ENCODE assay signal across 17 cellular contexts in the genomic region with DNA sequence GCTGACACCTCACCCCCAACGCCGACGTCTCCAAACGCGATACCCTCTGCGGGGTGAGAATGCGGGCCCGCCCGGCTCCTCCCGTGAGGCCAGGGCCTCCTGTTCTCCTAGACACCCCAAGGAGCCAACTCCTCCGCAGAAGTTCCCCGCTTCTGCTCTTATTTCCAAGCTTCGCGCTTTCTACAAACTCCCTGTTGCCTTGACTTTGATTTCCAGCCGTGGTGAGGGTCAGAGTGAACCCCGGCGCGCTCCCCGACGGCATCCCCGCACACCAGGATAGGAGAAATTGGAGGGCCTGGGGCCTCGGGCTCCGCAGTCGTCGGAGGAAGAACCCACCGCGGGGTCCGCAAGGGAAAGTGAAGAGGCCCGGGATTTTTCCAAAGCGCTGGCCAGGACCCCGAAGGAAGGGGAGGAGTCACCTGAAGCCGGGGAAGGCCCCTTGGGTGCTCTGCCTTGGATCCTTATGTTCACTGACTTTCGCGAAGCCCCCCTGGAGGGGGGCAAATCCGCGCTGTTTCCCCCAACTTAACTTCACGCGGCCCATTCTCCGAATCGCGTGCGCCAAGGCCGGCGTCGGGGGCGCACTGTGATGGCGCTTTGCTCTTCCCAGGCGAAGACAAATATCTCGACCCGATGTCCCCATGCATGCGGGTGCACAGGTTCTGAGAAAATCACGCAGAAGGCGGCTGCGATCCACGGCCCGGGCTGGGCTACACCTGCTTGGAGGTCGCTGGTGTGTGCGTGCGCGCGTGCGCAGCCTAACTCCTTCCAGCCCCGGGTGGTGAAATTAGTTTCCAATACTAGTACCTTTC. TPM values are rescaled to one million over a fixed set of nuclear protein-coding genes. Genes with fewer than 3 reads are reported as not detected.
DNase-seq lines count a peak whose midpoint lies in the region; ATAC-seq lines count a peak whose summit lies in the region.
"Had no signal": no experiment of that assay in that cellular context is flagged by ENCODE, and none has a peak within 500 bp of the region (broad histone marks: within the 10 kb centered on the region; RNA-seq: fewer than 3 reads in every experiment).

No MANE protein-coding gene starts in this region.

- H3K4me1 ChIP-seq in neuron (ENCODE audit: insufficient read depth, low read length) = peaks cover 64% of the 10 kb centered on the region

- H3K9me3 ChIP-seq in neuron (ENCODE audit: low read length) = no peaks in the 10 kb centered on the region
- H3K9me3 ChIP-seq: colonic mucosa, stomach had no signal

- peaks cover 65% of the 10 kb centered on the region for H3K27me3 Mint-ChIP-seq in activated CD4-positive, alpha-beta memory T cell treated with anti-CD3 and anti-CD28 coated beads for 36 hours
- H3K27me3 Mint-ChIP-seq in activated CD4-positive, alpha-beta memory T cell treated with anti-CD3 and anti-CD28 coated beads, Interleukin-2, amount 10 ng/mL, durations not matched to agents 7 days and 5 days = peaks cover 66% of the 10 kb centered on the region
- peaks cover 81% of the 10 kb centered on the region for H3K27me3 Mint-ChIP-seq in activated naive CD8-positive, alpha-beta T cell treated with anti-CD3 and anti-CD28 coated beads for 36 hours

- H3K36me3 ChIP-seq in neuron (ENCODE audit: insufficient read depth, low read length) = no peaks in the 10 kb centered on the region
- H3K36me3 ChIP-seq: colonic mucosa, stomach had no signal

- POLR2A ChIA-PET in activated CD4-positive, alpha-beta memory T cell treated with anti-CD3 and anti-CD28 coated beads for 36 hours (lab: Charles Lee) = no interaction called here
- POLR2A ChIA-PET in activated CD4-positive, alpha-beta memory T cell treated with anti-CD3 and anti-CD28 coated beads, Interleukin-2, amount 10 ng/mL, durations not matched to agents 7 days and 5 days (lab: Charles Lee) = no interaction called here

- peak overlapping the region; percentile 32 for H3K4me3 ChIP-seq in neuron (ENCODE audit: low read length)
- H3K4me3 ChIP-seq: colonic mucosa, GM23248 had no signal

- H3K36me3 Mint-ChIP-seq in activated CD4-positive, alpha-beta memory T cell treated with anti-CD3 and anti-CD28 coated beads for 36 hours = no peaks in the 10 kb centered on the region
- peaks cover 2% of the 10 kb centered on the region for H3K36me3 Mint-ChIP-seq in activated CD4-positive, alpha-beta memory T cell treated with anti-CD3 and anti-CD28 coated beads, Interleukin-2, amount 10 ng/mL, durations not matched to agents 7 days and 5 days (ENCODE audit: low read depth)
- no peaks in the 10 kb centered on the region for H3K36me3 Mint-ChIP-seq in activated naive CD8-positive, alpha-beta T cell treated with anti-CD3 and anti-CD28 coated beads for 36 hours

- H3K4me3 Mint-ChIP-seq in activated CD4-positive, alpha-beta memory T cell treated with anti-CD3 and anti-CD28 coated beads for 36 hours = peak overlapping the region; percentile 40
- no peak overlapping the region for H3K4me3 Mint-ChIP-seq in activated CD4-positive, alpha-beta memory T cell treated with anti-CD3 and anti-CD28 coated beads, Interleukin-2, amount 10 ng/mL, durations not matched to agents 7 days and 5 days
- H3K4me3 Mint-ChIP-seq in activated naive CD8-positive, alpha-beta T cell treated with anti-CD3 and anti-CD28 coated beads for 36 hours = no peak overlapping the region

- peaks cover 32% of the 10 kb centered on the region for H3K4me1 Mint-ChIP-seq in activated CD4-positive, alpha-beta memory T cell treated with anti-CD3 and anti-CD28 coated beads for 36 hours (ENCODE audit: low read depth)
- peaks cover 11% of the 10 kb centered on the region for H3K4me1 Mint-ChIP-seq in activated CD4-positive, alpha-beta memory T cell treated with anti-CD3 and anti-CD28 coated beads, Interleukin-2, amount 10 ng/mL, durations not matched to agents 7 days and 5 days
- peaks cover 26% of the 10 kb centered on the region for H3K4me1 Mint-ChIP-seq in activated naive CD8-positive, alpha-beta T cell treated with anti-CD3 and anti-CD28 coated beads for 36 hours

- ATAC-seq in GM19324 (IDR thresholded peaks at IDR 0.05; ENCODE audit: low FRiP score, unreplicated experiment) (no peak), GM18868 (IDR thresholded peaks at IDR 0.05; ENCODE audit: unreplicated experiment) (no peak)

- peaks cover 38% of the 10 kb centered on the region for H3K27me3 ChIP-seq in neuron (ENCODE audit: insufficient read depth, low read length)

- no peaks in the 10 kb centered on the region for H3K9me3 Mint-ChIP-seq in activated CD4-positive, alpha-beta memory T cell treated with anti-CD3 and anti-CD28 coated beads for 36 hours
- no peaks in the 10 kb centered on the region for H3K9me3 Mint-ChIP-seq in activated CD4-positive, alpha-beta memory T cell treated with anti-CD3 and anti-CD28 coated beads, Interleukin-2, amount 10 ng/mL, durations not matched to agents 7 days and 5 days
- H3K9me3 Mint-ChIP-seq in activated naive CD8-positive, alpha-beta T cell treated with anti-CD3 and anti-CD28 coated beads for 36 hours = no peaks in the 10 kb centered on the region

- CTCF ChIA-PET in activated CD4-positive, alpha-beta memory T cell treated with anti-CD3 and anti-CD28 coated beads for 36 hours (lab: Charles Lee) = no interaction called here
- CTCF ChIA-PET in activated CD4-positive, alpha-beta memory T cell treated with anti-CD3 and anti-CD28 coated beads, Interleukin-2, amount 10 ng/mL, durations not matched to agents 7 days and 5 days (lab: Charles Lee) = no interaction called here

- no peak overlapping the region for H2AFZ ChIP-seq in neuron (ENCODE audit: low read depth, low read length)
- H2AFZ ChIP-seq: GM23248 had no signal

- no peak overlapping the region for H3K27ac Mint-ChIP-seq in activated CD4-positive, alpha-beta memory T cell treated with anti-CD3 and anti-CD28 coated beads for 36 hours
- H3K27ac Mint-ChIP-seq in activated CD4-positive, alpha-beta memory T cell treated with anti-CD3 and anti-CD28 coated beads, Interleukin-2, amount 10 ng/mL, durations not matched to agents 7 days and 5 days = no peak overlapping the region
- no peak overlapping the region for H3K27ac Mint-ChIP-seq in activated naive CD8-positive, alpha-beta T cell treated with anti-CD3 and anti-CD28 coated beads for 36 hours

- peak; percentile 54 for DNase-seq in activated CD4-positive, alpha-beta memory T cell treated with anti-CD3 and anti-CD28 coated beads for 36 hours
- no peak for DNase-seq in activated CD4-positive, alpha-beta memory T cell treated with anti-CD3 and anti-CD28 coated beads, Interleukin-2, amount 10 ng/mL, durations not matched to agents 7 days and 5 days
- DNase-seq in HuH-7.5 (ENCODE audit: low spot score) = peak; percentile 18
- DNase-seq in activated naive CD8-positive, alpha-beta T cell treated with anti-CD3 and anti-CD28 coated beads for 36 hours = peak; percentile 5
- no peak for DNase-seq in cerebellar cortex (ENCODE audit: low spot score)
- DNase-seq: activated CD4-positive, CD25-positive, alpha-beta regulatory T cell treated with anti-CD3 and anti-CD28 coated beads, Interleukin-2, amount 50 U/mL, for 72 hours; AML-193; colonic mucosa; GM23248; stomach; SW 1271 had no signal

- intact Hi-C loops in activated CD4-positive, alpha-beta memory T cell treated with anti-CD3 and anti-CD28 coated beads for 36 hours (cut with micrococcal nuclease) = loop anchor here (2.0 to 10.0 kb wide), 7 partner anchors 90 to 1142 kb away; a partner anchor contains a TSS

RNA-seq across cellular contexts. Expression of a gene that starts 3.0 kb away (rescaled TPM):
- total RNA-seq in activated CD4-positive, alpha-beta memory T cell treated with anti-CD3 and anti-CD28 coated beads for 36 hours = 1 to 10 TPM; 6.7 to 6.9 TPM
- total RNA-seq in activated CD4-positive, alpha-beta memory T cell treated with anti-CD3 and anti-CD28 coated beads, Interleukin-2, amount 10 ng/mL, durations not matched to agents 7 days and 5 days = not detected
- under 1 TPM; 0.19 to 0.34 TPM for total RNA-seq in activated naive CD8-positive, alpha-beta T cell treated with anti-CD3 and anti-CD28 coated beads for 36 hours
- total RNA-seq: fibroblast of lung, GM23248, mucosa of gallbladder, renal cortical epithelial cell had no signal

Comparison
In these comparisons a context has a peak if more than half of its experiments do, and no peak if none do; other contexts are left out.
1. DNase-seq: peak in activated CD4-positive, alpha-beta memory T cell treated with anti-CD3 and anti-CD28 coated beads for 36 hours (single experiment), HuH-7.5 (single experiment) and activated naive CD8-positive, alpha-beta T cell treated with anti-CD3 and anti-CD28 coated beads for 36 hours (single experiment); none in activated CD4-positive, alpha-beta memory T cell treated with anti-CD3 and anti-CD28 coated beads, Interleukin-2, amount 10 ng/mL, durations not matched to agents 7 days and 5 days (single experiment) and cerebellar cortex (single experiment).
2. RNA of a gene that starts 3.0 kb away (total RNA-seq): 6.7 to 6.9 TPM in activated CD4-positive, alpha-beta memory T cell treated with anti-CD3 and anti-CD28 coated beads for 36 hours; 0.19 to 0.34 TPM in activated naive CD8-positive, alpha-beta T cell treated with anti-CD3 and anti-CD28 coated beads for 36 hours and not detected in activated CD4-positive, alpha-beta memory T cell treated with anti-CD3 and anti-CD28 coated beads, Interleukin-2, amount 10 ng/mL, durations not matched to agents 7 days and 5 days; every median in the first group is over 4 times any median in the second.